Comparison of ENCODE assay signal across 1 cellular context in genomic region chr9:137223078-137224040, GRCh38.
A peak's percentile ranks its signal among the peaks of the same experiment; 100 is the strongest.
TF ChIP-seq lines count a peak whose summit lies in the region.

No MANE protein-coding gene starts in this region.

TF ChIP-seq in WTC11, 78 proteins besides CTCF, POLR2A, EP300 and RAD21 (continued from another document):
- TF ChIP-seq, protein P1, sequence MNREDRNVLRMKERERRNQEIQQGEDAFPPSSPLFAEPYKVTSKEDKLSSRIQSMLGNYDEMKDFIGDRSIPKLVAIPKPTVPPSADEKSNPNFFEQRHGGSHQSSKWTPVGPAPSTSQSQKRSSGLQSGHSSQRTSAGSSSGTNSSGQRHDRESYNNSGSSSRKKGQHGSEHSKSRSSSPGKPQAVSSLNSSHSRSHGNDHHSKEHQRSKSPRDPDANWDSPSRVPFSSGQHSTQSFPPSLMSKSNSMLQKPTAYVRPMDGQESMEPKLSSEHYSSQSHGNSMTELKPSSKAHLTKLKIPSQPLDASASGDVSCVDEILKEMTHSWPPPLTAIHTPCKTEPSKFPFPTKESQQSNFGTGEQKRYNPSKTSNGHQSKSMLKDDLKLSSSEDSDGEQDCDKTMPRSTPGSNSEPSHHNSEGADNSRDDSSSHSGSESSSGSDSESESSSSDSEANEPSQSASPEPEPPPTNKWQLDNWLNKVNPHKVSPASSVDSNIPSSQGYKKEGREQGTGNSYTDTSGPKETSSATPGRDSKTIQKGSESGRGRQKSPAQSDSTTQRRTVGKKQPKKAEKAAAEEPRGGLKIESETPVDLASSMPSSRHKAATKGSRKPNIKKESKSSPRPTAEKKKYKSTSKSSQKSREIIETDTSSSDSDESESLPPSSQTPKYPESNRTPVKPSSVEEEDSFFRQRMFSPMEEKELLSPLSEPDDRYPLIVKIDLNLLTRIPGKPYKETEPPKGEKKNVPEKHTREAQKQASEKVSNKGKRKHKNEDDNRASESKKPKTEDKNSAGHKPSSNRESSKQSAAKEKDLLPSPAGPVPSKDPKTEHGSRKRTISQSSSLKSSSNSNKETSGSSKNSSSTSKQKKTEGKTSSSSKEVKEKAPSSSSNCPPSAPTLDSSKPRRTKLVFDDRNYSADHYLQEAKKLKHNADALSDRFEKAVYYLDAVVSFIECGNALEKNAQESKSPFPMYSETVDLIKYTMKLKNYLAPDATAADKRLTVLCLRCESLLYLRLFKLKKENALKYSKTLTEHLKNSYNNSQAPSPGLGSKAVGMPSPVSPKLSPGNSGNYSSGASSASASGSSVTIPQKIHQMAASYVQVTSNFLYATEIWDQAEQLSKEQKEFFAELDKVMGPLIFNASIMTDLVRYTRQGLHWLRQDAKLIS (CRISPR knock-in tag; IDR thresholded peaks at IDR 0.05; ENCODE audit: borderline replicate concordance): no peak; the same call in 1 of the 2 replicates
- TF ChIP-seq GTF2I (CRISPR knock-in tag; conservative IDR thresholded peaks at IDR 0.05) (no peak), ZNF317 (CRISPR knock-in tag; IDR thresholded peaks at IDR 0.05; ENCODE audit: borderline replicate concordance, low read depth) (no peak), USF1 (CRISPR knock-in tag; IDR thresholded peaks at IDR 0.05) (peak; percentile 23; the same call in 1 of the 2 replicates), PREB (CRISPR knock-in tag; IDR thresholded peaks at IDR 0.05; ENCODE audit: borderline replicate concordance) (no peak), CBFB (CRISPR knock-in tag; IDR thresholded peaks at IDR 0.05; ENCODE audit: low read depth) (no peak), AR (CRISPR knock-in tag; IDR thresholded peaks at IDR 0.05) (no peak), ATF3 (CRISPR knock-in tag; conservative IDR thresholded peaks at IDR 0.05) (no peak), SP1 (CRISPR knock-in tag; conservative IDR thresholded peaks at IDR 0.05) (peak; percentile 76; the same call in 1 of the 2 replicates), ZBTB21 (CRISPR knock-in tag; IDR thresholded peaks at IDR 0.05; ENCODE audit: borderline replicate concordance) (peak; percentile 42; the same call in 1 of the 2 replicates)
